1 cellular context compared by ENCODE assay signal in genomic region chr2:42141687-42142475, GRCh38.
TF ChIP-seq lines count a peak whose summit lies in the region.

No MANE protein-coding gene starts in this region.

TF ChIP-seq in K562, 482 proteins besides CTCF, POLR2A, EP300 and RAD21 (continued from another document and continues in another):
- no peak for TF ChIP-seq ARID4B (CRISPR knock-in tag; IDR thresholded peaks at IDR 0.05)
- no peak for TF ChIP-seq CBFA2T2 (conservative IDR thresholded peaks at IDR 0.05)
- no peak for TF ChIP-seq CEBPZ (IDR thresholded peaks at IDR 0.05; ENCODE audit: borderline replicate concordance, low read depth, low read length)
- no peak for TF ChIP-seq BRD9 (IDR thresholded peaks at IDR 0.05; ENCODE audit: low read depth, partially characterized antibody)
- no peak for TF ChIP-seq STAT5A (IDR thresholded peaks at IDR 0.05; ENCODE audit: borderline replicate concordance, low read length)
- TF ChIP-seq HNRNPLL (IDR thresholded peaks at IDR 0.05; ENCODE audit: low read depth, low read length, poor library complexity, severe bottlenecking) = no peak
- TF ChIP-seq ZNF766 (CRISPR knock-in tag; conservative IDR thresholded peaks at IDR 0.05) = no peak
- TF ChIP-seq TAL1 (IDR thresholded peaks at IDR 0.05) = no peak
- TF ChIP-seq ZNF398 (CRISPR knock-in tag; IDR thresholded peaks at IDR 0.05) = no peak
- no peak for TF ChIP-seq FOS (IDR thresholded peaks at IDR 0.05; ENCODE audit: extremely low read depth, insufficient read length)
- no peak for TF ChIP-seq RERE (CRISPR knock-in tag; IDR thresholded peaks at IDR 0.05; ENCODE audit: borderline replicate concordance)
- no peak for TF ChIP-seq NKRF (IDR thresholded peaks at IDR 0.05; ENCODE audit: borderline replicate concordance)
- TF ChIP-seq STAT6 (CRISPR knock-in tag; IDR thresholded peaks at IDR 0.05) = no peak
- no peak for TF ChIP-seq PHB (CRISPR knock-in tag; IDR thresholded peaks at IDR 0.05)
- TF ChIP-seq ZZZ3 (IDR thresholded peaks at IDR 0.05) = no peak
- no peak for TF ChIP-seq BMI1 (IDR thresholded peaks at IDR 0.05; ENCODE audit: low read length)
- no peak for TF ChIP-seq GABPB1 (CRISPR knock-in tag; IDR thresholded peaks at IDR 0.05)
- no peak for TF ChIP-seq ZNF395 (CRISPR knock-in tag; IDR thresholded peaks at IDR 0.05)
- TF ChIP-seq TFAM (CRISPR knock-in tag; conservative IDR thresholded peaks at IDR 0.05) = no peak
- peak; percentile 64 to 65 for TF ChIP-seq FOXK2 (conservative IDR thresholded peaks at IDR 0.05 in 1 of 2, IDR thresholded peaks at IDR 0.05 in 1 of 2; ENCODE audit: low read depth in 2 of 2)
- no peak for TF ChIP-seq NCOA6 (IDR thresholded peaks at IDR 0.05)
- TF ChIP-seq PATZ1 (CRISPR knock-in tag; IDR thresholded peaks at IDR 0.05; ENCODE audit: borderline replicate concordance) = no peak
- TF ChIP-seq MXI1 (IDR thresholded peaks at IDR 0.05; ENCODE audit: low read depth, low read length) = no peak
- TF ChIP-seq RBM39 (optimal IDR thresholded peaks at IDR 0.05; ENCODE audit: low read depth, low read length) = no peak
- TF ChIP-seq NR0B1 (IDR thresholded peaks at IDR 0.05; ENCODE audit: partially characterized antibody) = no peak
- TF ChIP-seq TAF15 (IDR thresholded peaks at IDR 0.05; ENCODE audit: low read depth, low read length) = no peak
- no peak for TF ChIP-seq POLR2B (IDR thresholded peaks at IDR 0.05; ENCODE audit: low read depth, partially characterized antibody)
- no peak for TF ChIP-seq ZNF232 (CRISPR knock-in tag; IDR thresholded peaks at IDR 0.05)
- 0 out of 2 replicates have a peak, but pooled peaks have one; percentile 34 for TF ChIP-seq DPF2 (IDR thresholded peaks at IDR 0.05)
